Comparison of ENCODE assay signal across 1 cellular context in genomic region chr17:40303009-40303657, GRCh38.
TF ChIP-seq lines count a peak whose summit lies in the region.

No MANE protein-coding gene starts in this region.

TF ChIP-seq in HepG2, 621 proteins besides CTCF, POLR2A, EP300 and RAD21 (continued from another document):
- TF ChIP-seq STAG1 (CRISPR knock-in tag; IDR thresholded peaks at IDR 0.05) (peak; percentile 93), SMAD3 (CRISPR knock-in tag; IDR thresholded peaks at IDR 0.05) (peak; percentile 73; the same call in 1 of the 2 replicates), SKI (IDR thresholded peaks at IDR 0.05; ENCODE audit: partially characterized antibody) (no peak), SAFB2 (CRISPR knock-in tag; IDR thresholded peaks at IDR 0.05; ENCODE audit: borderline replicate concordance, low read depth) (no peak), NFKBIZ (CRISPR knock-in tag; IDR thresholded peaks at IDR 0.05) (0 out of 2 replicates have a peak, but pooled peaks have one; percentile 32), NR0B2 (CRISPR knock-in tag; IDR thresholded peaks at IDR 0.05) (no peak), HOXA5 (CRISPR knock-in tag; IDR thresholded peaks at IDR 0.05) (peak; percentile 65), KAT2B (IDR thresholded peaks at IDR 0.05; ENCODE audit: borderline replicate concordance, low read depth, low read length) (no peak), ZNF282 (IDR thresholded peaks at IDR 0.05; ENCODE audit: partially characterized antibody) (no peak), SAP130 (CRISPR knock-in tag; IDR thresholded peaks at IDR 0.05; ENCODE audit: low read depth) (peak; percentile 37), ZNF687 (CRISPR knock-in tag; IDR thresholded peaks at IDR 0.05) (no peak), SALL2 (CRISPR knock-in tag; IDR thresholded peaks at IDR 0.05) (0 out of 2 replicates have a peak, but pooled peaks have one; percentile 20), NKX3-1 (CRISPR knock-in tag; IDR thresholded peaks at IDR 0.05) (no peak), GATAD2A (CRISPR knock-in tag; IDR thresholded peaks at IDR 0.05) (0 out of 2 replicates have a peak, but pooled peaks have one; percentile 23), ZFP37 (CRISPR knock-in tag; IDR thresholded peaks at IDR 0.05; ENCODE audit: borderline replicate concordance) (peak; percentile 72; the same call in 1 of the 2 replicates), TP53 (CRISPR knock-in tag; conservative IDR thresholded peaks at IDR 0.05) (peak; percentile 72; the same call in 1 of the 2 replicates), BCLAF1 (IDR thresholded peaks at IDR 0.05) (no peak), CREB1 (IDR thresholded peaks at IDR 0.05) (no peak), CREB1 (CRISPR knock-in tag; IDR thresholded peaks at IDR 0.05) (no peak), RFXAP (CRISPR knock-in tag; IDR thresholded peaks at IDR 0.05; ENCODE audit: borderline replicate concordance) (no peak), FIP1L1 (IDR thresholded peaks at IDR 0.05; ENCODE audit: borderline replicate concordance, insufficient read depth, low read depth, low read length) (no peak), SOX6 (IDR thresholded peaks at IDR 0.05) (no peak), SOX6 (CRISPR knock-in tag; IDR thresholded peaks at IDR 0.05) (0 out of 2 replicates have a peak, but pooled peaks have one; percentile 17), DNMT1 (CRISPR knock-in tag; IDR thresholded peaks at IDR 0.05) (no peak), KLF16 (CRISPR knock-in tag; IDR thresholded peaks at IDR 0.05) (0 out of 4 replicates have a peak, but pooled peaks of 1 of the 2 experiments have one; percentile 35), ZFP90 (CRISPR knock-in tag; IDR thresholded peaks at IDR 0.05; ENCODE audit: borderline replicate concordance) (0 out of 2 replicates have a peak, but pooled peaks have one; percentile 56), ZNF644 (CRISPR knock-in tag; IDR thresholded peaks at IDR 0.05; ENCODE audit: low read depth) (no peak), ATF5 (CRISPR knock-in tag; IDR thresholded peaks at IDR 0.05; ENCODE audit: low read depth) (no peak), SMYD3 (CRISPR knock-in tag; IDR thresholded peaks at IDR 0.05) (no peak), MTERF4 (CRISPR knock-in tag; IDR thresholded peaks at IDR 0.05) (no peak), SMC3 (IDR thresholded peaks at IDR 0.05; ENCODE audit: low read length) (peak; percentile 98), NFE2L1 (CRISPR knock-in tag; IDR thresholded peaks at IDR 0.05; ENCODE audit: borderline replicate concordance) (no peak), KDM5A (IDR thresholded peaks at IDR 0.05; ENCODE audit: borderline replicate concordance, low read length) (no peak)
